18 cellular contexts compared by ENCODE assay signal in the genomic region with DNA sequence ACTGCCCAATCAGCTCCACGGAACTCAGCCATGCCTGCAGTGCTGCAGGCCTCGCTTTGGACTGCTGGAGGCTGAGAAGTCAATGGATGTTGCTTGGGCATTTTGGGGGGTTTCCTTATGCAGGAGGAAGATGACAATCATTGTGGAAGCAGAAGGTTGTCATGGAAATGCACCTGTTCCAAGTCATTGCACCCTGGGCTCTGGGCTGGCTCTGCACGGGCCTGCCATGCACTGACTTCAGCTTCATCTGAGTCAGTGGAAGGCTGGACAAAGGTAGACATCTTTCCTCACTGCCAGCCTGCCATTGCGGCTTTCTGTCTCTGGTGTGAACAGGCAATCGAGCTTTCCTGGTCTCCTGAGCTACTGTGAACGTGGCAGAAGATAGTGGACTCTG.
DNase-seq lines count a peak whose midpoint lies in the region; ATAC-seq and TF ChIP-seq lines count a peak whose summit lies in the region.
"Had no signal": no experiment of that assay in that cellular context is flagged by ENCODE, and none has a peak within 500 bp of the region (broad histone marks: within the 10 kb centered on the region; RNA-seq: fewer than 3 reads in every experiment).

No MANE protein-coding gene starts in this region.

- no peak overlapping the region for H4K8ac ChIP-seq in mesendoderm (ENCODE audit: low read depth, low read length)

- H3K4me2 ChIP-seq in mesendoderm (ENCODE audit: low read length): no peak overlapping the region
- H3K4me2 ChIP-seq: KMS-11 had no signal

- no peaks in the 10 kb centered on the region for H3K9me3 ChIP-seq in T-helper 17 cell (ENCODE audit: control insufficient read depth, low read length, poor library complexity, severe bottlenecking)
- H3K9me3 ChIP-seq: HAP-1 had no signal

- no peak overlapping the region for H3K27ac ChIP-seq in mesendoderm (ENCODE audit: low read depth, low read length)
- H3K27ac ChIP-seq: GM23248, KMS-11, SK-N-MC had no signal

- H3K4me3 Mint-ChIP-seq in T-helper 17 cell: no peak overlapping the region

- DNase-seq in GM12865 (ENCODE audit: low read depth): peak; percentile 46
- DNase-seq in T-helper 17 cell: no peak
- DNase-seq in kidney epithelial cell (ENCODE audit: low read depth): peak; percentile 26
- DNase-seq in renal cortical epithelial cell (ENCODE audit: low read depth): peak; percentile 37
- DNase-seq in GM19238 (ENCODE audit: insufficient read length, low spot score): no peak
- no peak for DNase-seq in mesendoderm
- DNase-seq in Kasumi-1 (lab: John Stamatoyannopoulos, UW): no peak
- DNase-seq: ACHN, COR-L47, GM23248, NCI-H1417 treated with DMSO at 0.1 percent for 48 hours, NCI-H226, NCI-H524, NCI-H82, SHP77 had no signal

- peaks cover 49% of the 10 kb centered on the region for H3K27me3 Mint-ChIP-seq in T-helper 17 cell

- peaks cover 3% of the 10 kb centered on the region for H3K36me3 Mint-ChIP-seq in T-helper 17 cell (ENCODE audit: low read depth)

- WGBS in mesendoderm (ENCODE audit: extremely low coverage, insufficient coverage, low lambda C conversion rate): no CpG with 5 or more reads among the region's 6 CpGs

- H4K5ac ChIP-seq in mesendoderm (ENCODE audit: low read length): no peak overlapping the region

- H3K36me3 ChIP-seq in kidney epithelial cell (ENCODE audit: control insufficient read depth, insufficient read depth, low read length) (no peaks in the 10 kb centered on the region), mesendoderm (ENCODE audit: control insufficient read depth, insufficient read depth, low read length) (no peaks in the 10 kb centered on the region)
- H3K36me3 ChIP-seq: HAP-1 had no signal

- H2BK120ac ChIP-seq in mesendoderm (ENCODE audit: low read depth, low read length): no peak overlapping the region

- no peak overlapping the region for H2BK15ac ChIP-seq in mesendoderm (replicated peaks; ENCODE audit: low read depth)

- H3K27me3 ChIP-seq in kidney epithelial cell (ENCODE audit: control insufficient read depth, insufficient read depth, low read length) (no peaks in the 10 kb centered on the region), mesendoderm (ENCODE audit: insufficient read depth, low read length, poor library complexity) (no peaks in the 10 kb centered on the region)

- H3K4me3 ChIP-seq in GM12865 (ENCODE audit: low read depth, low read length) (no peak overlapping the region), kidney epithelial cell (ENCODE audit: low read depth, low read length) (no peak overlapping the region), mesendoderm (ENCODE audit: low read length) (no peak overlapping the region)
- H3K4me3 ChIP-seq: GM23248, HAP-1, SK-N-MC had no signal

- no peak overlapping the region for H3K4ac ChIP-seq in mesendoderm (ENCODE audit: low read depth, low read length)

- no peak overlapping the region for H2BK5ac ChIP-seq in mesendoderm (ENCODE audit: low read length)

- H3K56ac ChIP-seq in mesendoderm (ENCODE audit: low read length): no peak overlapping the region

- no peak for TF ChIP-seq CTCF in GM12865 (IDR thresholded peaks at IDR 0.05; ENCODE audit: insufficient read depth, low read depth, low read length, missing control alignments)
- TF ChIP-seq CTCF in kidney epithelial cell (IDR thresholded peaks at IDR 0.05; ENCODE audit: insufficient read depth, low read length, poor library complexity, severe bottlenecking): no peak

- no peak overlapping the region for H2AK5ac ChIP-seq in mesendoderm (ENCODE audit: low read length)

- ATAC-seq in T-helper 17 cell: no peak

- H3K79me2 ChIP-seq in mesendoderm (ENCODE audit: control insufficient read depth, insufficient read depth, low read length): no peaks in the 10 kb centered on the region

- peaks cover 10% of the 10 kb centered on the region for H3K4me1 Mint-ChIP-seq in T-helper 17 cell

- H3K4me1 ChIP-seq in mesendoderm (ENCODE audit: control insufficient read depth, low read depth, low read length): no peaks in the 10 kb centered on the region
- H3K4me1 ChIP-seq: HAP-1 had no signal

- no peak overlapping the region for H3K23ac ChIP-seq in mesendoderm (ENCODE audit: low read length)

- H3K79me1 ChIP-seq in mesendoderm (ENCODE audit: low read length): no peaks in the 10 kb centered on the region

- no peak overlapping the region for H3K9ac ChIP-seq in mesendoderm (ENCODE audit: low read length)
- H3K9ac ChIP-seq: GM23248, KMS-11 had no signal

- H3K18ac ChIP-seq in mesendoderm (ENCODE audit: low read length): no peak overlapping the region

- H3K27ac Mint-ChIP-seq in T-helper 17 cell: peak overlapping the region; percentile 37

Comparison
In these comparisons a context has a peak if more than half of its experiments do, and no peak if none do; other contexts are left out.
1. DNase-seq: peak in GM12865 (single experiment), kidney epithelial cell (single experiment) and renal cortical epithelial cell (single experiment); none in T-helper 17 cell (0 of 3), GM19238 (single experiment), mesendoderm (single experiment) and Kasumi-1 (0 of 2).